Comparison of ENCODE assay signal across 9 cellular contexts in the genomic region with DNA sequence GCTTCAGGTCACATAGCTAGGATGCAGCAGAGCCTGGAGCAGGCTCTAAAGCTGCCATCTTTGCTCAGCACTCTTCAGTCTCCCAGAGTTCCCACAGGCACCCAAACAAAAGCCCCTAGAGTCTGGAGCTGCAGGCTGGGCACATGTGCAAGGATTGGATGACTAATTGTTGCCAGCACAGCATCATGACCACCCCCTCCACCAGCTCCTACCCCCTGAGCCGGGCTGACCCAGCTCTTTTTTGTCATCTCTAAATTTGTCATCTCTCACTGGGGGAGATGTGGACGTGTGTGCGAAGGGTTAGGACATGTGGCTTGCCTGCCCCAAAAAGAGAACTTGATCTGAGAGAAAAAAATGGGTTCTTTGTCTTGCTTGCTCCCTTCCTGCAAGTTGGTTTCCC. TPM values are rescaled to one million over a fixed set of nuclear protein-coding genes. Genes with fewer than 3 reads are reported as not detected.
DNase-seq lines count a peak whose midpoint lies in the region; ATAC-seq and TF ChIP-seq lines count a peak whose summit lies in the region.
"Had no signal": no experiment of that assay in that cellular context is flagged by ENCODE, and none has a peak within 500 bp of the region (broad histone marks: within the 10 kb centered on the region; RNA-seq: fewer than 3 reads in every experiment).

No MANE protein-coding gene starts in this region.

- POLR2A ChIA-PET in activated CD8-positive, alpha-beta T cell treated with anti-CD3 and anti-CD28 coated beads, Interleukin-2, amount 10 ng/mL, durations not matched to agents 7 days and 5 days (lab: Charles Lee), result interaction anchor here (0.7 to 1.4 kb wide), 3 partner anchors 17 to 153 kb away, joined by 3 to 4 read pairs (median 3); a partner anchor contains a TSS

- no peaks in the 10 kb centered on the region for H3K9me3 ChIP-seq in heart right ventricle

- H3K4me3 Mint-ChIP-seq in activated CD8-positive, alpha-beta T cell treated with anti-CD3 and anti-CD28 coated beads, Interleukin-2, amount 10 ng/mL, durations not matched to agents 7 days and 5 days, result no peak overlapping the region

- peaks cover 8% of the 10 kb centered on the region for H3K27me3 Mint-ChIP-seq in activated CD8-positive, alpha-beta T cell treated with anti-CD3 and anti-CD28 coated beads, Interleukin-2, amount 10 ng/mL, durations not matched to agents 7 days and 5 days (ENCODE audit: low read depth)

- ATAC-seq in HG02588 (IDR thresholded peaks at IDR 0.05; ENCODE audit: unreplicated experiment) (peak; percentile 50), heart right ventricle (peak in 3 of 8 donors; percentile 24 to 36 (median 27))
- ATAC-seq in activated CD8-positive, alpha-beta T cell treated with anti-CD3 and anti-CD28 coated beads, Interleukin-2, amount 10 ng/mL, durations not matched to agents 7 days and 5 days, result peak; percentile 34

- H3K4me1 Mint-ChIP-seq in activated CD8-positive, alpha-beta T cell treated with anti-CD3 and anti-CD28 coated beads, Interleukin-2, amount 10 ng/mL, durations not matched to agents 7 days and 5 days (ENCODE audit: low read depth), result peaks cover 10% of the 10 kb centered on the region

- DNase-seq in activated CD8-positive, alpha-beta T cell treated with anti-CD3 and anti-CD28 coated beads, Interleukin-2, amount 10 ng/mL, durations not matched to agents 7 days and 5 days, result no peak
- DNase-seq in heart right ventricle (no peak), NCI-H2107 treated with DMSO at 0.1 percent for 48 hours (lab: John Stamatoyannopoulos, UW; ENCODE audit: unreplicated experiment) (no peak), germinal center (ENCODE audit: low spot score) (no peak), NCI-H1436 (lab: John Stamatoyannopoulos, UW) (no peak)
- DNase-seq in stimulated activated CD8-positive, alpha-beta memory T cell treated with anti-CD3 and anti-CD28 coated beads, Interleukin-4, amount 100 ng/mL, for 48 hours, result peak; percentile 60
- DNase-seq in NK-92 treated with Interleukin-12 subunit alpha and Interleukin-12 subunit beta, amount 100 ng/mL, for 24 hours (lab: John Stamatoyannopoulos, UW), result no peak
- DNase-seq: NCI-H524 treated with DMSO at 0.1 percent for 48 hours had no signal

- H3K4me1 ChIP-seq in heart right ventricle, result peaks cover 0 to 60% (median 19%) of the 10 kb centered on the region in 9 donors

- intact Hi-C loops in heart right ventricle (cut with DNase I), result loop anchor here in 2 of 10 donors (2.0 to 5.0 kb wide), 2 partner anchors 16 to 80 kb away; a partner anchor contains a TSS

- H3K27me3 ChIP-seq in heart right ventricle, result peaks cover 0 to 7% (median 0%) of the 10 kb centered on the region in 7 donors

- TF ChIP-seq CTCF in heart right ventricle (IDR thresholded peaks at IDR 0.05), result no peak

- no peaks in the 10 kb centered on the region for H3K36me3 ChIP-seq in heart right ventricle

- no peak overlapping the region for H3K4me3 ChIP-seq in heart right ventricle

- H3K27ac Mint-ChIP-seq in activated CD8-positive, alpha-beta T cell treated with anti-CD3 and anti-CD28 coated beads, Interleukin-2, amount 10 ng/mL, durations not matched to agents 7 days and 5 days, result no peak overlapping the region

- CTCF ChIA-PET in activated CD8-positive, alpha-beta T cell treated with anti-CD3 and anti-CD28 coated beads, Interleukin-2, amount 10 ng/mL, durations not matched to agents 7 days and 5 days (lab: Charles Lee), result interaction anchor here (1.2 to 1.5 kb wide), 2 partner anchors 109 to 150 kb away, joined by 3 read pairs; a partner anchor contains a TSS

- no peaks in the 10 kb centered on the region for H3K36me3 Mint-ChIP-seq in activated CD8-positive, alpha-beta T cell treated with anti-CD3 and anti-CD28 coated beads, Interleukin-2, amount 10 ng/mL, durations not matched to agents 7 days and 5 days (ENCODE audit: low read depth)

- WGBS in heart right ventricle, 2 donors, result 57 to 64% methylated on average over 3 of the region's 3 CpGs

- no peaks in the 10 kb centered on the region for H3K9me3 Mint-ChIP-seq in activated CD8-positive, alpha-beta T cell treated with anti-CD3 and anti-CD28 coated beads, Interleukin-2, amount 10 ng/mL, durations not matched to agents 7 days and 5 days (ENCODE audit: insufficient read depth)

- H3K27ac ChIP-seq in heart right ventricle, result peak overlapping the region; percentile 81 to 96 (median 89)

RNA-seq across cellular contexts. Expression of a gene that starts 4.3 kb away (rescaled TPM):
- total RNA-seq in activated CD8-positive, alpha-beta T cell treated with anti-CD3 and anti-CD28 coated beads, Interleukin-2, amount 10 ng/mL, durations not matched to agents 7 days and 5 days, result not detected
- total RNA-seq in heart right ventricle, result 10 to 100 TPM in 2 of 10 donors, 1 to 10 TPM in 4, under 1 TPM in 4; 0.72 to 11.5 (median 1.8) TPM
- polyA plus RNA-seq in heart right ventricle, result 1 to 10 TPM; 4.3 to 6.0 TPM

RNA-seq across cellular contexts. Expression of a gene that starts 17.6 kb away (rescaled TPM):
- total RNA-seq in activated CD8-positive, alpha-beta T cell treated with anti-CD3 and anti-CD28 coated beads, Interleukin-2, amount 10 ng/mL, durations not matched to agents 7 days and 5 days, result 10 to 100 TPM; 31.1 to 34.9 TPM
- 10 to 100 TPM; 12.5 to 20.8 (median 17.0) TPM for total RNA-seq in heart right ventricle
- polyA plus RNA-seq in heart right ventricle, result 10 to 100 TPM in 1 of 2 donors, 1 to 10 TPM in 1; 7.9 to 15.7 TPM

RNA-seq across cellular contexts. Expression of a gene that starts 29.2 kb away (rescaled TPM):
- 10 to 100 TPM; 55.2 to 57.9 TPM for total RNA-seq in activated CD8-positive, alpha-beta T cell treated with anti-CD3 and anti-CD28 coated beads, Interleukin-2, amount 10 ng/mL, durations not matched to agents 7 days and 5 days
- 10 to 100 TPM; 10.3 to 36.9 (median 17.4) TPM for total RNA-seq in heart right ventricle
- polyA plus RNA-seq in heart right ventricle, result 10 to 100 TPM; 33.7 to 82.9 TPM

RNA-seq across cellular contexts. Expression of a gene that starts 29.5 kb away (rescaled TPM):
- total RNA-seq in activated CD8-positive, alpha-beta T cell treated with anti-CD3 and anti-CD28 coated beads, Interleukin-2, amount 10 ng/mL, durations not matched to agents 7 days and 5 days, result 10 to 100 TPM; 91.1 to 94.8 TPM
- 10 to 100 TPM; 47.5 to 58.0 (median 53.2) TPM for total RNA-seq in heart right ventricle
- 100 to 1,000 TPM in 1 of 2 donors, 10 to 100 TPM in 1; 90.3 to 136 TPM for polyA plus RNA-seq in heart right ventricle
